ENCODE assay signal across 8 cellular contexts in genomic region chr9:107592439-107592838, GRCh38.
"Had no signal": no experiment of that assay in that cellular context is flagged by ENCODE, and none has a peak within 500 bp of the region (broad histone marks: within the 10 kb centered on the region; RNA-seq: fewer than 3 reads in every experiment).

No MANE protein-coding gene starts in this region.

- H3K9me3 Mint-ChIP-seq: GM23338, H9, HFFc6, IgD-negative memory B cell had no signal

- H3K4me3 Mint-ChIP-seq: GM23338, H9, HFFc6 had no signal

- H3K27ac Mint-ChIP-seq: GM23338, HFFc6, IgD-negative memory B cell had no signal

- H3K36me3 Mint-ChIP-seq: IgD-negative memory B cell had no signal

- ATAC-seq: GM23338, HepG2 had no signal

- H3K4me3 ChIP-seq: GM23338 had no signal

- H3K27ac ChIP-seq: HL-60 had no signal

- DNase-seq: H9, HCEC 1CT, HFFc6, KBM-7 had no signal

- H3K4me1 Mint-ChIP-seq: IgD-negative memory B cell had no signal
